In genomic region chr3:167380004-167380689, GRCh38 we compare ENCODE assay signal across 8 cellular contexts. TPM values are rescaled to one million over a fixed set of nuclear protein-coding genes. Genes with fewer than 3 reads are reported as not detected.
DNase-seq lines count a peak whose midpoint lies in the region; ATAC-seq and TF ChIP-seq lines count a peak whose summit lies in the region.

Gene ZBBX (minus strand): TSS chr3:167380297. CDS start chr3:167372901, 7,396 bp downstream.

- H3K9me3 ChIP-seq in OCI-LY1 (ENCODE audit: low read length) (no peaks in the 10 kb centered on the region), muscle layer of colon (ENCODE audit: low read length) (no peaks in the 10 kb centered on the region)

- no peaks in the 10 kb centered on the region for H3K9me2 ChIP-seq in OCI-LY1 (ENCODE audit: low read depth, low read length)

- H3K4me1 Mint-ChIP-seq in Calu3 (ENCODE audit: low read depth, unreplicated experiment), result no peaks in the 10 kb centered on the region

- TF ChIP-seq CTCF in Calu3 (IDR thresholded peaks at IDR 0.05; ENCODE audit: unreplicated experiment), result peak; percentile 98
- peak; percentile 99 for TF ChIP-seq CTCF in OCI-LY1 (IDR thresholded peaks at IDR 0.05; ENCODE audit: low read length)

- H3K4me3 ChIP-seq in OCI-LY1 (ENCODE audit: low read depth, low read length, poor library complexity, severe bottlenecking) (peak within 1 kb of the TSS; percentile 60), muscle layer of colon (ENCODE audit: low read depth in 1 of 2, low read length in 2 of 2) (peak within 1 kb of the TSS; percentile 25 to 43)

- H2AFZ ChIP-seq in OCI-LY1 (ENCODE audit: low read length), result no peak within 1 kb of the TSS

- H3K4me2 ChIP-seq in OCI-LY1 (ENCODE audit: low read length), result peak within 1 kb of the TSS; percentile 70

- H3K4me1 ChIP-seq in OCI-LY1 (ENCODE audit: insufficient read depth, low read length, severe bottlenecking) (peaks cover 5% of the 10 kb centered on the region), muscle layer of colon (ENCODE audit: insufficient read depth, low read length) (no peaks in the 10 kb centered on the region)

- no TSS peak for BruUV-seq in Calu3 (replicated peaks; lab: Mats Ljungman, UMichigan)

- H3F3A ChIP-seq in OCI-LY1 (ENCODE audit: insufficient read depth, low read length), result no peaks in the 10 kb centered on the region

- H3K9ac ChIP-seq in OCI-LY1 (ENCODE audit: low read length), result no peak within 1 kb of the TSS
- H3K9ac ChIP-seq in muscle layer of colon (ENCODE audit: low read length), result no peak within 1 kb of the TSS

- no peaks in the 10 kb centered on the region for H3K79me2 ChIP-seq in OCI-LY1 (ENCODE audit: insufficient read depth, low read length)

- no peaks in the 10 kb centered on the region for H3K36me3 ChIP-seq in OCI-LY1 (ENCODE audit: insufficient read depth, low read length)
- H3K36me3 ChIP-seq in muscle layer of colon (ENCODE audit: insufficient read depth, low read length), result no peaks in the 10 kb centered on the region

- no peaks in the 10 kb centered on the region for H3K27me3 Mint-ChIP-seq in Calu3 (ENCODE audit: unreplicated experiment)

- ATAC-seq in GM21528 (IDR thresholded peaks at IDR 0.05; ENCODE audit: low FRiP score, unreplicated experiment) (peak; percentile 100), esophagus mucosa (peak; percentile 95)

- peak within 1 kb of the TSS; percentile 80 for H3K4me3 Mint-ChIP-seq in Calu3 (ENCODE audit: low read depth, unreplicated experiment)

- intact Hi-C loops in Calu3 (cut with micrococcal nuclease; ENCODE audit: unreplicated experiment), result loop anchor here (1.0 to 2.0 kb wide), 3 partner anchors 304 to 502 kb away; no protein-coding TSS in a partner anchor

- H3K36me3 Mint-ChIP-seq in Calu3 (ENCODE audit: insufficient read depth, unreplicated experiment), result peaks cover 10% of the 10 kb centered on the region

- H3K27ac ChIP-seq in OCI-LY1 (ENCODE audit: low read depth, low read length, poor library complexity, severe bottlenecking) (no peak within 1 kb of the TSS), muscle layer of colon (ENCODE audit: low read depth, low read length) (no peak within 1 kb of the TSS)

- no peaks in the 10 kb centered on the region for H3K27me3 ChIP-seq in OCI-LY1 (ENCODE audit: insufficient read depth, low read length)
- H3K27me3 ChIP-seq in muscle layer of colon (ENCODE audit: control insufficient read depth in 1 of 2, insufficient read depth in 2 of 2, low read length in 2 of 2), result no peaks in the 10 kb centered on the region

- DNase-seq in Calu3 (peak; percentile 97), HuH-7 (ENCODE audit: low spot score) (peak; percentile 30), activated T-cell treated with anti-CD3 and anti-CD28 coated beads for 24 hours (ENCODE audit: low read depth) (peak; percentile 78)
- peak; percentile 44 to 64 for DNase-seq in stimulated activated CD8-positive, alpha-beta memory T cell treated with anti-CD3 and anti-CD28 coated beads, Interleukin-7, amount 100 ng/mL, for 1 hour (ENCODE audit: low read depth in 2 of 2)

- peak within 1 kb of the TSS; percentile 62 for H3K27ac Mint-ChIP-seq in Calu3 (ENCODE audit: unreplicated experiment)

- no peaks in the 10 kb centered on the region for H4K20me1 ChIP-seq in OCI-LY1 (ENCODE audit: insufficient read depth, low read length)

- CTCF ChIA-PET in Calu3 (lab: Charles Lee), result interaction anchor here (0.6 to 2.3 kb wide), 11 partner anchors 11 to 661 kb away, joined by 3 to 25 read pairs (median 4); partner anchors contain the start of genes PDCD10, SERPINI1 and WDR49

- no peaks in the 10 kb centered on the region for H3K9me3 Mint-ChIP-seq in Calu3 (ENCODE audit: low read depth, unreplicated experiment)

RNA-seq across cellular contexts. Expression of gene ZBBX, which starts in this region (rescaled TPM):
- 0.49 and 0.57 TPM in 2 replicates for total RNA-seq in Calu3 (2022)
- 0.04 TPM for total RNA-seq in esophagus mucosa

Comparison
In these comparisons a context has a peak if more than half of its experiments do, and no peak if none do; other contexts are left out.
1. Peak in DNase-seq in Calu3; RNA of the gene not detected or under 1 TPM.
2. Peak in ATAC-seq in esophagus mucosa; RNA of the gene not detected or under 1 TPM.
3. DNase-seq: peak in every context shown above with its lines; median percentile 97 in Calu3; 78 in activated T-cell treated with anti-CD3 and anti-CD28 coated beads for 24 hours; 54 in stimulated activated CD8-positive, alpha-beta memory T cell treated with anti-CD3 and anti-CD28 coated beads, Interleukin-7, amount 100 ng/mL, for 1 hour; 30 in HuH-7.